Comparison of ENCODE assay signal across 35 cellular contexts in the genomic region with DNA sequence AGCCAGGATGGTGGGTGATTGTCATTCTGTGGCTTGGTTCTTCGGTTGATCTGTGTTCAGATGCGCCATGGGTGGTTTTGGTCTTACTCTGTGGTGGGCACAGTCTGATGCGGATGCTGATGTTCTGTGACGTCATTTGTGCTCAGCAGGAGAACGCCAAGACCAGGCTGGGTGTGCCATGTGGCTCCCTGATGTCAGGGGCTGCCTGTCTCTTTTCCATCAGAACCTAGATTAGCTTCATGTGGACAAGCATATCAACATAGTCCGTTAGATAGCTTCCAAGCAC.
"Had no signal": no experiment of that assay in that cellular context is flagged by ENCODE, and none has a peak within 500 bp of the region (broad histone marks: within the 10 kb centered on the region; RNA-seq: fewer than 3 reads in every experiment).

No MANE protein-coding gene starts in this region.

- H3K27ac Mint-ChIP-seq: activated CD4-positive, alpha-beta memory T cell treated with anti-CD3 and anti-CD28 coated beads for 36 hours; activated CD4-positive, alpha-beta T cell treated with anti-CD3 and anti-CD28 coated beads, Interleukin-2, amount 10 ng/mL, durations not matched to agents 24 days and 14 days; activated naive CD8-positive, alpha-beta T cell; activated T-helper 2 cell treated with anti-CD3 and anti-CD28 coated beads, Interferon-gamma antibody, Interleukin-2, Interleukin-4, amounts not matched to agents 10 μg/mL and 5 μg/mL and 100 μg/mL, durations not matched to agents 14 hours and 24 hours and 36 hours; nephron; T-helper 17 cell had no signal

- H3K9ac ChIP-seq: parathyroid adenoma had no signal

- H3K4me1 ChIP-seq: body of pancreas, colonic mucosa, esophagus squamous epithelium, left lung, lower lobe of right lung, parathyroid adenoma, psoas muscle, stomach, thyroid gland had no signal

- FAIRE-seq: endometrium, islet of Langerhans had no signal

- H3K27ac ChIP-seq: body of pancreas, cardiac muscle cell, colonic mucosa, epithelial cell of prostate, esophagus squamous epithelium, left lung, lower lobe of right lung, parathyroid adenoma, psoas muscle, stomach, thyroid gland had no signal

- H3K9me3 Mint-ChIP-seq: activated CD4-positive, alpha-beta memory T cell treated with anti-CD3 and anti-CD28 coated beads for 36 hours; activated CD4-positive, alpha-beta T cell treated with anti-CD3 and anti-CD28 coated beads, Interleukin-2, amount 10 ng/mL, durations not matched to agents 24 days and 14 days; activated T-helper 2 cell treated with anti-CD3 and anti-CD28 coated beads, Interferon-gamma antibody, Interleukin-2, Interleukin-4, amounts not matched to agents 10 μg/mL and 5 μg/mL and 100 μg/mL, durations not matched to agents 14 hours and 24 hours and 36 hours had no signal

- H3K4me1 Mint-ChIP-seq: activated CD4-positive, alpha-beta T cell treated with anti-CD3 and anti-CD28 coated beads, Interleukin-2, amount 10 ng/mL, durations not matched to agents 24 days and 14 days; nephron; T-helper 17 cell had no signal

- H3K79me2 ChIP-seq: parathyroid adenoma had no signal

- ATAC-seq: body of pancreas; left lung; lower lobe of right lung; psoas muscle; stimulated activated naive B cell treated with anti-CD40 and anti-IgM and Interleukin-4, amounts not matched to agents 10 μg/mL and 1 μg/mL and 100 μg/mL, for 72 hours; T-helper 17 cell had no signal

- H3K4me3 ChIP-seq: body of pancreas, cardiac muscle cell, colonic mucosa, esophagus squamous epithelium, left lung, lower lobe of right lung, psoas muscle, smooth muscle cell, stomach, thyroid gland had no signal

- H3K36me3 ChIP-seq: cardiac muscle cell, colonic mucosa, esophagus squamous epithelium, left lung, lower lobe of right lung, stomach, thyroid gland, WERI-Rb-1 had no signal

- DNase-seq: activated CD4-positive, alpha-beta memory T cell treated with anti-CD3 and anti-CD28 coated beads for 36 hours; activated CD4-positive, alpha-beta T cell treated with anti-CD3 and anti-CD28 coated beads, Interleukin-2, amount 10 ng/mL, durations not matched to agents 24 days and 14 days; activated CD4-positive, CD25-positive, alpha-beta regulatory T cell treated with anti-CD3 and anti-CD28 coated beads, Interleukin-2, amount 50 U/mL, for 72 hours; activated naive CD4-positive, alpha-beta T cell treated with Interleukin-2 at 50 U/mL for 16 hours; activated T-cell treated with anti-CD3 and anti-CD28 coated beads, Interleukin-2, amount 50 U/mL, for 48 hours; anterior cingulate cortex; body of pancreas; cerebellar nuclear complex; colonic mucosa; effector CD8-positive, alpha-beta T cell; esophagus squamous epithelium; foreskin melanocyte; left lung; lower lobe of right lung; mesendoderm; nucleus accumbens; psoas muscle; stimulated activated CD4-positive, alpha-beta T cell treated with anti-CD3 and anti-CD28 coated beads, Interleukin-1b, Interleukin-23, amount 100 ng/mL, for 48 hours; stimulated activated CD4-positive, alpha-beta T cell treated with anti-CD3 and anti-CD28 coated beads, Interleukin-4, amount 100 ng/mL, for 4 hours; stimulated activated CD8-positive, alpha-beta memory T cell treated with anti-CD3 and anti-CD28 coated beads, Interleukin-4, amount 100 ng/mL, for 48 hours; stimulated activated naive B cell treated with anti-CD40 and anti-IgM and Interleukin-4, amounts not matched to agents 10 μg/mL and 1 μg/mL and 100 μg/mL, for 72 hours; stomach; T-helper 17 cell; T1000; thyroid gland; WERI-Rb-1 had no signal

- H3K27me3 ChIP-seq: body of pancreas, cardiac muscle cell, colonic mucosa, esophagus squamous epithelium, left lung, stomach, thyroid gland had no signal

- H3K4me2 ChIP-seq: smooth muscle cell had no signal

- H3K9me3 ChIP-seq: body of pancreas, colonic mucosa, esophagus squamous epithelium, left lung, lower lobe of right lung, psoas muscle, stomach, thyroid gland had no signal

- H3K4me3 Mint-ChIP-seq: activated CD4-positive, alpha-beta memory T cell treated with anti-CD3 and anti-CD28 coated beads for 36 hours; activated CD4-positive, alpha-beta T cell treated with anti-CD3 and anti-CD28 coated beads, Interleukin-2, amount 10 ng/mL, durations not matched to agents 24 days and 14 days; activated naive CD8-positive, alpha-beta T cell; nephron; stimulated activated naive B cell treated with anti-CD40 and anti-IgM and Interleukin-4, amounts not matched to agents 10 μg/mL and 1 μg/mL and 100 μg/mL, for 72 hours; T-helper 17 cell had no signal

- H2AFZ ChIP-seq: parathyroid adenoma had no signal

- H3K36me3 Mint-ChIP-seq: activated CD4-positive, alpha-beta memory T cell treated with anti-CD3 and anti-CD28 coated beads for 36 hours; activated naive CD8-positive, alpha-beta T cell; stimulated activated naive B cell treated with anti-CD40 and anti-IgM and Interleukin-4, amounts not matched to agents 10 μg/mL and 1 μg/mL and 100 μg/mL, for 72 hours had no signal
